ENCODE assay signal across 25 cellular contexts in genomic region chr4:74975082-74975481, GRCh38. TPM values are rescaled to one million over a fixed set of nuclear protein-coding genes. Genes with fewer than 3 reads are reported as not detected.
"Had no signal": no experiment of that assay in that cellular context is flagged by ENCODE, and none has a peak within 500 bp of the region (broad histone marks: within the 10 kb centered on the region; RNA-seq: fewer than 3 reads in every experiment).

No MANE protein-coding gene starts in this region.

- DNase-seq: natural killer cell; occipital lobe; ovary; posterior cingulate gyrus; psoas muscle; right cardiac atrium; right lobe of liver; sigmoid colon; small intestine; stimulated activated CD4-positive, alpha-beta T cell treated with anti-CD3 and anti-CD28 coated beads, Interleukin-15, amount 100 ng/mL, for 24 hours; stimulated activated CD4-positive, alpha-beta T cell treated with anti-CD3 and anti-CD28 coated beads, Interleukin-2, amount 100 ng/mL, for 24 hours; stimulated activated CD4-positive, alpha-beta T cell treated with anti-CD3 and anti-CD28 coated beads, Interleukin-2, amount 100 ng/mL, for 48 hours; stimulated activated CD4-positive, alpha-beta T cell treated with anti-CD3 and anti-CD28 coated beads, Interleukin-4, amount 100 ng/mL, for 24 hours; stimulated activated naive B cell treated with anti-CD40 and anti-IgM and Interleukin-4, amounts not matched to agents 10 μg/mL and 1 μg/mL and 100 μg/mL, for 72 hours; stimulated activated naive CD4-positive, alpha-beta T cell treated with Interleukin-2 at 50 U/mL for 16 hours; stomach; tibial artery; transverse colon; upper lobe of right lung; uterus had no signal

- H3K9me3 ChIP-seq: ovary, right lobe of liver, upper lobe of right lung, uterus had no signal

- H3K4me2 ChIP-seq: neural progenitor cell had no signal

- H3K27me3 ChIP-seq: neural progenitor cell, ovary, right lobe of liver, sigmoid colon, stomach, tibial artery, transverse colon, upper lobe of right lung, uterus had no signal

- H3K79me2 ChIP-seq: parathyroid adenoma had no signal

- H3K36me3 ChIP-seq: neural progenitor cell, ovary, right lobe of liver, sigmoid colon, stomach, thoracic aorta, tibial artery, upper lobe of right lung, uterus had no signal

- H3K4me3 ChIP-seq: neural progenitor cell, ovary, psoas muscle, right lobe of liver, sigmoid colon, stomach, thoracic aorta, tibial artery, transverse colon, upper lobe of right lung, uterus had no signal

- H3K9ac ChIP-seq: neural progenitor cell, parathyroid adenoma had no signal

- ATAC-seq: natural killer cell; psoas muscle; right lobe of liver; stimulated activated effector memory CD8-positive, alpha-beta T cell treated with anti-CD3 and anti-CD28 coated beads, Interleukin-12 subunit alpha, Interleukin-12 subunit beta, amount 100 ng/mL, for 72 hours; upper lobe of right lung had no signal

- FAIRE-seq: small intestine had no signal

- H3K4me1 ChIP-seq: neural progenitor cell, parathyroid adenoma, right lobe of liver, upper lobe of right lung, uterus had no signal

- H3K27ac ChIP-seq: neural progenitor cell, ovary, parathyroid adenoma, psoas muscle, right lobe of liver, sigmoid colon, stomach, thoracic aorta, tibial artery, transverse colon, upper lobe of right lung, uterus had no signal

- H2AFZ ChIP-seq: neural progenitor cell, parathyroid adenoma had no signal

RNA-seq across cellular contexts. Expression of gene PARM1, which starts 42.2 kb away (rescaled TPM):
- total RNA-seq: osteoblast had no signal
